In genomic region chr7:150972094-150972493, GRCh38 we compare ENCODE assay signal across 11 cellular contexts. TPM values are rescaled to one million over a fixed set of nuclear protein-coding genes. Genes with fewer than 3 reads are reported as not detected.
DNase-seq lines count a peak whose midpoint lies in the region; ATAC-seq, FAIRE-seq and TF ChIP-seq lines count a peak whose summit lies in the region.
"Had no signal": no experiment of that assay in that cellular context is flagged by ENCODE, and none has a peak within 500 bp of the region (broad histone marks: within the 10 kb centered on the region; RNA-seq: fewer than 3 reads in every experiment).

No MANE protein-coding gene starts in this region.

- intact Hi-C loops in HepG2 (cut with micrococcal nuclease; ENCODE audit: unreplicated experiment) (no loop called here), sigmoid colon (cut with DNase I) (no loop called here), A673 (cut with micrococcal nuclease; ENCODE audit: unreplicated experiment) (no loop called here)

- TF ChIP-seq EP300 in HepG2 (IDR thresholded peaks at IDR 0.05; ENCODE audit: low read depth in 2 of 2, low read length in 2 of 2) (no peak), HepG2 (CRISPR knock-in tag; IDR thresholded peaks at IDR 0.05; ENCODE audit: borderline replicate concordance) (no peak), sigmoid colon (IDR thresholded peaks at IDR 0.05) (peak; percentile 48 to 86 (median 70))

- CTCF ChIA-PET in HepG2 (lab: Yijun Ruan, JAX; ENCODE audit: low intra/inter-chr PET ratio, low total read pairs) (no interaction called here), A673 (lab: Charles Lee) (no interaction called here)

- H2AFZ ChIP-seq in HepG2 (ENCODE audit: low read length), result no peak overlapping the region

- H3K27ac ChIP-seq in cingulate gyrus (ENCODE audit: low read depth, low read length), result peak overlapping the region; percentile 25
- H3K27ac ChIP-seq in HepG2 (ENCODE audit: extremely low read length, insufficient read depth, low read length), result no peak overlapping the region
- peak overlapping the region; percentile 84 to 97 (median 90) for H3K27ac ChIP-seq in sigmoid colon
- no peak overlapping the region for H3K27ac ChIP-seq in A673 (ENCODE audit: low read depth, low read length, poor library complexity, severe bottlenecking)

- H3K36me3 ChIP-seq in HepG2 (replicated peaks in 1 of 2; ENCODE audit: control insufficient read depth in 1 of 2, insufficient read depth in 2 of 2, low read length in 2 of 2), result no peaks in the 10 kb centered on the region
- H3K36me3 ChIP-seq in sigmoid colon, result no peaks in the 10 kb centered on the region
- no peaks in the 10 kb centered on the region for H3K36me3 ChIP-seq in A673 (ENCODE audit: insufficient read depth, low read length, poor library complexity, severe bottlenecking)

- H3K79me2 ChIP-seq in HepG2 (ENCODE audit: insufficient read depth, low read length), result no peaks in the 10 kb centered on the region

- FAIRE-seq in HepG2 (lab: Jason Lieb, UNC), result no peak

- H3K27me3 ChIP-seq in HepG2 (ENCODE audit: control insufficient read depth in 1 of 2, insufficient read depth in 2 of 2, low read length in 2 of 2) (peaks cover 25 to 93% of the 10 kb centered on the region in 2 experiments), sigmoid colon (no peaks in the 10 kb centered on the region), A673 (replicated peaks; ENCODE audit: insufficient read depth, low read depth, low read length, poor library complexity) (no peaks in the 10 kb centered on the region)

- POLR2A ChIA-PET in HepG2 (lab: Yijun Ruan, JAX) (no interaction called here), A673 (lab: Charles Lee; ENCODE audit: low non-redundant PET) (no interaction called here)

- no peak overlapping the region for H3K4me2 ChIP-seq in HepG2 (ENCODE audit: low read depth, low read length)

- WGBS in HepG2 (ENCODE audit: low lambda C conversion rate), result 32% methylated on average over 5 of the region's 11 CpGs
- 60 to 72% methylated on average over 11 of the region's 11 CpGs for WGBS in sigmoid colon, 2 donors

- H4K20me1 ChIP-seq in HepG2 (ENCODE audit: insufficient read depth, low read length), result peaks cover 5% of the 10 kb centered on the region; the same call in 1 of the 2 replicates

- BruUV-seq in HepG2 (replicated peaks; lab: Mats Ljungman, UMichigan) (no TSS peak), A673 (replicated peaks; lab: Mats Ljungman, UMichigan) (no TSS peak)

- peak; percentile 44 for DNase-seq in NCI-H2107 (lab: John Stamatoyannopoulos, UW)
- DNase-seq in HepG2 (ENCODE audit: low spot score), result no peak
- peak; percentile 97 for DNase-seq in sigmoid colon
- no peak for DNase-seq in A673 (ENCODE audit: low spot score)
- no peak for DNase-seq in ACHN
- DNase-seq: activated CD4-positive, alpha-beta memory T cell treated with anti-CD3 and anti-CD28 coated beads, Interleukin-2, amount 10 ng/mL, durations not matched to agents 7 days and 5 days; NCI-H774; T-helper 1 cell had no signal

- H3K9me3 ChIP-seq in HepG2 (ENCODE audit: low read length) (no peaks in the 10 kb centered on the region), sigmoid colon (no peaks in the 10 kb centered on the region), A673 (ENCODE audit: low read depth, low read length, poor library complexity, severe bottlenecking) (no peaks in the 10 kb centered on the region)

- no peak for TF ChIP-seq RAD21 in HepG2 (CRISPR knock-in tag; IDR thresholded peaks at IDR 0.05)

- ATAC-seq in HepG2 (peak; percentile 11; the same call in 2 of the 3 replicates), HG02884 (IDR thresholded peaks at IDR 0.05; ENCODE audit: unreplicated experiment) (no peak), esophagus mucosa (no peak)

- no peak overlapping the region for H3K4me3 ChIP-seq in HepG2 (replicated peaks in 1 of 3; ENCODE audit: insufficient read depth in 1 of 3, low read depth in 2 of 3, low read length in 3 of 3)
- peak overlapping the region in 2 of 4 donors; percentile 13 to 16 for H3K4me3 ChIP-seq in sigmoid colon
- no peak overlapping the region for H3K4me3 ChIP-seq in A673 (ENCODE audit: low read depth, low read length, poor library complexity, severe bottlenecking)

- in situ Hi-C loops in HepG2 (cut with HindIII; ENCODE audit: extremely low pct_ligation_motif_present, low pct_unique_long_range_greater_than_20kb) (no loop called here), ACHN (cut with HindIII; ENCODE audit: low pct_ligation_motif_present, low pct_unique_long_range_greater_than_20kb, low sequenced_read_pairs) (no loop called here)

- TF ChIP-seq CTCF in HepG2 (CRISPR knock-in tag; IDR thresholded peaks at IDR 0.05), result no peak
- TF ChIP-seq CTCF in sigmoid colon (IDR thresholded peaks at IDR 0.05), result no peak
- no peak for TF ChIP-seq CTCF in A673 (conservative IDR thresholded peaks at IDR 0.05; ENCODE audit: low read depth, low read length)

- peaks cover 25% of the 10 kb centered on the region for H3K4me1 ChIP-seq in HepG2 (ENCODE audit: insufficient read depth, low read length)
- H3K4me1 ChIP-seq in sigmoid colon, result peaks cover 0 to 100% (median 98%) of the 10 kb centered on the region in 4 donors
- peaks cover 13% of the 10 kb centered on the region for H3K4me1 ChIP-seq in A673 (ENCODE audit: insufficient read depth, low read length, poor library complexity, severe bottlenecking)

- TF ChIP-seq POLR2A in HepG2 (IDR thresholded peaks at IDR 0.05; ENCODE audit: insufficient read depth in 1 of 2, low read depth in 2 of 2, low read length in 2 of 2), result no peak
- no peak for TF ChIP-seq POLR2A in sigmoid colon (IDR thresholded peaks at IDR 0.05)

- no peak overlapping the region for H3K9ac ChIP-seq in HepG2 (ENCODE audit: insufficient read depth, low read depth, low read length)

RNA-seq across cellular contexts. Expression of gene KCNH2, which starts 6.0 kb away (rescaled TPM):
- total RNA-seq in HepG2 (2016; rRNA removed; fragmentation: Illumina TruSeq; extraction: Trizol) (0.11 TPM in 1 of 2 replicates, not detected in the other), sigmoid colon (100 to 1,000 TPM in 1 of 4 donors, 10 to 100 TPM in 3; 40.6 to 107 (median 85.2) TPM), esophagus mucosa (0.20 TPM), A673 (2021) (1.5 and 4.0 TPM in 2 replicates)
- not detected in 2 replicates for total RNA-seq in HepG2 (2016; cell fraction: cytosol; rRNA removed; fragmentation: Illumina TruSeq; extraction: Trizol; ENCODE audit: low read depth)
- 0.13 TPM in 1 of 2 replicates, not detected in the other for total RNA-seq in HepG2 (2016; cell fraction: insoluble cytoplasmic fraction; rRNA removed; fragmentation: Illumina TruSeq; extraction: Trizol)
- total RNA-seq in HepG2 (2016; cell fraction: membrane; rRNA removed; fragmentation: Illumina TruSeq; extraction: Trizol), result 0.07 and 0.09 TPM in 2 replicates
- 0.09 and 0.28 TPM in 2 replicates for total RNA-seq in HepG2 (2016; cell fraction: nucleus; rRNA removed; fragmentation: Illumina TruSeq; extraction: Trizol)
- polyA plus RNA-seq in HepG2 (2011; rRNA removed) (0.09 and 0.12 TPM in 2 replicates), sigmoid colon (1 to 10 TPM in 2 of 3 donors, under 1 TPM in 1; 0.46 to 7.3 (median 1.2) TPM)
- 0.09 and 0.11 TPM in 2 replicates for polyA plus RNA-seq in HepG2 (2011; cell fraction: cytosol; rRNA removed)
- 0.32 and 0.38 TPM in 2 replicates for polyA plus RNA-seq in HepG2 (2011; cell fraction: nucleus; rRNA removed)
- polyA plus RNA-seq in HepG2 (2012), result 0.07 TPM in 1 of 2 replicates, not detected in the other
- 0.03 TPM in 1 of 2 replicates, not detected in the other for polyA plus RNA-seq in HepG2 (2016; cell fraction: cytosol; fragmentation: Illumina TruSeq; extraction: Trizol; ENCODE audit: low read depth)
- not detected in 2 replicates for polyA plus RNA-seq in HepG2 (2016; cell fraction: insoluble cytoplasmic fraction; fragmentation: Illumina TruSeq; extraction: Trizol; ENCODE audit: low read depth)
- 0.06 TPM in 1 of 2 replicates, not detected in the other for polyA plus RNA-seq in HepG2 (2016; cell fraction: membrane; fragmentation: Illumina TruSeq; extraction: Trizol; ENCODE audit: low read depth)
- polyA plus RNA-seq in HepG2 (2016; cell fraction: nucleus; fragmentation: Illumina TruSeq; extraction: Trizol; ENCODE audit: insufficient read depth, low read depth), result not detected in 2 replicates
- 0.74 and 1.2 TPM in 2 replicates for polyA minus RNA-seq in HepG2 (2011; rRNA and poly(A)+ RNA removed; ENCODE audit: low replicate concordance)
- 0.30 TPM in 1 of 2 replicates, not detected in the other for polyA minus RNA-seq in HepG2 (2011; cell fraction: cytosol; rRNA and poly(A)+ RNA removed)
- polyA minus RNA-seq in HepG2 (2011; cell fraction: nucleus; rRNA and poly(A)+ RNA removed), result 0.13 TPM in 1 of 2 replicates, not detected in the other

RNA-seq across cellular contexts. Expression of gene NOS3, which starts 18.7 kb away (rescaled TPM):
- total RNA-seq in HepG2 (2016; rRNA removed; fragmentation: Illumina TruSeq; extraction: Trizol) (3.7 and 4.8 TPM in 2 replicates), sigmoid colon (1 to 10 TPM; 1.3 to 7.2 (median 2.9) TPM), esophagus mucosa (3.1 TPM), A673 (2021) (0.75 and 1.4 TPM in 2 replicates)
- 2.6 and 2.9 TPM in 2 replicates for total RNA-seq in HepG2 (2016; cell fraction: cytosol; rRNA removed; fragmentation: Illumina TruSeq; extraction: Trizol; ENCODE audit: low read depth)
- 4.2 and 4.4 TPM in 2 replicates for total RNA-seq in HepG2 (2016; cell fraction: insoluble cytoplasmic fraction; rRNA removed; fragmentation: Illumina TruSeq; extraction: Trizol)
- total RNA-seq in HepG2 (2016; cell fraction: membrane; rRNA removed; fragmentation: Illumina TruSeq; extraction: Trizol), result 3.6 and 5.1 TPM in 2 replicates
- 3.2 and 5.3 TPM in 2 replicates for total RNA-seq in HepG2 (2016; cell fraction: nucleus; rRNA removed; fragmentation: Illumina TruSeq; extraction: Trizol)
- polyA plus RNA-seq in HepG2 (2011; rRNA removed) (7.5 and 10.1 TPM in 2 replicates), sigmoid colon (1 to 10 TPM in 2 of 3 donors, under 1 TPM in 1; 0.23 to 6.1 (median 1.2) TPM)
- 5.8 and 10.0 TPM in 2 replicates for polyA plus RNA-seq in HepG2 (2011; cell fraction: cytosol; rRNA removed)
- polyA plus RNA-seq in HepG2 (2011; cell fraction: nucleus; rRNA removed), result 17.6 and 19.9 TPM in 2 replicates
- 4.8 and 5.0 TPM in 2 replicates for polyA plus RNA-seq in HepG2 (2012)
- polyA plus RNA-seq in HepG2 (2016; cell fraction: cytosol; fragmentation: Illumina TruSeq; extraction: Trizol; ENCODE audit: low read depth), result 3.9 and 4.8 TPM in 2 replicates
- 7.8 and 8.1 TPM in 2 replicates for polyA plus RNA-seq in HepG2 (2016; cell fraction: insoluble cytoplasmic fraction; fragmentation: Illumina TruSeq; extraction: Trizol; ENCODE audit: low read depth)
- polyA plus RNA-seq in HepG2 (2016; cell fraction: membrane; fragmentation: Illumina TruSeq; extraction: Trizol; ENCODE audit: low read depth), result 5.6 and 8.0 TPM in 2 replicates
- polyA plus RNA-seq in HepG2 (2016; cell fraction: nucleus; fragmentation: Illumina TruSeq; extraction: Trizol; ENCODE audit: insufficient read depth, low read depth), result 5.7 and 8.2 TPM in 2 replicates
- 0.65 and 23.1 TPM in 2 replicates for polyA minus RNA-seq in HepG2 (2011; rRNA and poly(A)+ RNA removed; ENCODE audit: low replicate concordance)
- polyA minus RNA-seq in HepG2 (2011; cell fraction: cytosol; rRNA and poly(A)+ RNA removed), result 8.4 and 12.0 TPM in 2 replicates
- 5.0 and 6.3 TPM in 2 replicates for polyA minus RNA-seq in HepG2 (2011; cell fraction: nucleus; rRNA and poly(A)+ RNA removed)

RNA-seq across cellular contexts. Expression of gene ATG9B, which starts 52.2 kb away (rescaled TPM):
- total RNA-seq in HepG2 (2016; rRNA removed; fragmentation: Illumina TruSeq; extraction: Trizol) (not detected in 2 replicates), sigmoid colon (not detected), esophagus mucosa (16.7 TPM), A673 (2021) (0.96 and 1.9 TPM in 2 replicates)
- 0.18 TPM in 1 of 2 replicates, not detected in the other for total RNA-seq in HepG2 (2016; cell fraction: cytosol; rRNA removed; fragmentation: Illumina TruSeq; extraction: Trizol; ENCODE audit: low read depth)
- 0.04 TPM in 1 of 2 replicates, not detected in the other for total RNA-seq in HepG2 (2016; cell fraction: insoluble cytoplasmic fraction; rRNA removed; fragmentation: Illumina TruSeq; extraction: Trizol)
- not detected in 2 replicates for total RNA-seq in HepG2 (2016; cell fraction: membrane; rRNA removed; fragmentation: Illumina TruSeq; extraction: Trizol)
- total RNA-seq in HepG2 (2016; cell fraction: nucleus; rRNA removed; fragmentation: Illumina TruSeq; extraction: Trizol), result 0.13 TPM in 1 of 2 replicates, not detected in the other
- polyA plus RNA-seq in HepG2 (2011; rRNA removed) (0.24 and 0.39 TPM in 2 replicates), sigmoid colon (1 to 10 TPM in 2 of 3 donors, not detected in 1; 1.2 to 1.6 TPM)
- polyA plus RNA-seq in HepG2 (2011; cell fraction: cytosol; rRNA removed), result 0.13 and 0.15 TPM in 2 replicates
- polyA plus RNA-seq in HepG2 (2011; cell fraction: nucleus; rRNA removed), result 2.9 and 3.2 TPM in 2 replicates
- polyA plus RNA-seq in HepG2 (2012), result 0.51 and 0.72 TPM in 2 replicates
- not detected in 2 replicates for polyA plus RNA-seq in HepG2 (2016; cell fraction: cytosol; fragmentation: Illumina TruSeq; extraction: Trizol; ENCODE audit: low read depth)
- not detected in 2 replicates for polyA plus RNA-seq in HepG2 (2016; cell fraction: insoluble cytoplasmic fraction; fragmentation: Illumina TruSeq; extraction: Trizol; ENCODE audit: low read depth)
- not detected in 2 replicates for polyA plus RNA-seq in HepG2 (2016; cell fraction: membrane; fragmentation: Illumina TruSeq; extraction: Trizol; ENCODE audit: low read depth)
- polyA plus RNA-seq in HepG2 (2016; cell fraction: nucleus; fragmentation: Illumina TruSeq; extraction: Trizol; ENCODE audit: insufficient read depth, low read depth), result 0.12 and 0.88 TPM in 2 replicates
- polyA minus RNA-seq in HepG2 (2011; rRNA and poly(A)+ RNA removed; ENCODE audit: low replicate concordance), result 0.08 TPM in 1 of 2 replicates, not detected in the other
- not detected in 2 replicates for polyA minus RNA-seq in HepG2 (2011; cell fraction: cytosol; rRNA and poly(A)+ RNA removed)
- 0.25 and 0.26 TPM in 2 replicates for polyA minus RNA-seq in HepG2 (2011; cell fraction: nucleus; rRNA and poly(A)+ RNA removed)

RNA-seq across cellular contexts. Expression of gene ABCB8, which starts 56.2 kb away (rescaled TPM):
- total RNA-seq in HepG2 (2016; rRNA removed; fragmentation: Illumina TruSeq; extraction: Trizol) (7.2 and 16.7 TPM in 2 replicates), sigmoid colon (10 to 100 TPM in 3 of 4 donors, 1 to 10 TPM in 1; 9.7 to 20.8 (median 19.5) TPM), esophagus mucosa (25.1 TPM), A673 (2021) (50.9 and 57.6 TPM in 2 replicates)
- total RNA-seq in HepG2 (2016; cell fraction: cytosol; rRNA removed; fragmentation: Illumina TruSeq; extraction: Trizol; ENCODE audit: low read depth), result 1.1 and 2.0 TPM in 2 replicates
- total RNA-seq in HepG2 (2016; cell fraction: insoluble cytoplasmic fraction; rRNA removed; fragmentation: Illumina TruSeq; extraction: Trizol), result 7.2 and 16.4 TPM in 2 replicates
- 3.4 and 3.7 TPM in 2 replicates for total RNA-seq in HepG2 (2016; cell fraction: membrane; rRNA removed; fragmentation: Illumina TruSeq; extraction: Trizol)
- total RNA-seq in HepG2 (2016; cell fraction: nucleus; rRNA removed; fragmentation: Illumina TruSeq; extraction: Trizol), result 12.9 and 13.9 TPM in 2 replicates
- polyA plus RNA-seq in HepG2 (2011; rRNA removed) (6.6 and 6.9 TPM in 2 replicates), sigmoid colon (10 to 100 TPM in 1 of 3 donors, 1 to 10 TPM in 2; 3.0 to 32.8 (median 5.3) TPM)
- polyA plus RNA-seq in HepG2 (2011; cell fraction: cytosol; rRNA removed), result 3.9 and 9.1 TPM in 2 replicates
- polyA plus RNA-seq in HepG2 (2011; cell fraction: nucleus; rRNA removed), result 20.5 and 25.6 TPM in 2 replicates
- 4.2 and 4.4 TPM in 2 replicates for polyA plus RNA-seq in HepG2 (2012)
- polyA plus RNA-seq in HepG2 (2016; cell fraction: cytosol; fragmentation: Illumina TruSeq; extraction: Trizol; ENCODE audit: low read depth), result 1.5 and 1.9 TPM in 2 replicates
- 5.2 and 6.7 TPM in 2 replicates for polyA plus RNA-seq in HepG2 (2016; cell fraction: insoluble cytoplasmic fraction; fragmentation: Illumina TruSeq; extraction: Trizol; ENCODE audit: low read depth)
- polyA plus RNA-seq in HepG2 (2016; cell fraction: membrane; fragmentation: Illumina TruSeq; extraction: Trizol; ENCODE audit: low read depth), result 2.6 and 2.9 TPM in 2 replicates
- polyA plus RNA-seq in HepG2 (2016; cell fraction: nucleus; fragmentation: Illumina TruSeq; extraction: Trizol; ENCODE audit: insufficient read depth, low read depth), result 23.3 and 23.7 TPM in 2 replicates
- 34.8 and 52.5 TPM in 2 replicates for polyA minus RNA-seq in HepG2 (2011; rRNA and poly(A)+ RNA removed; ENCODE audit: low replicate concordance)
- polyA minus RNA-seq in HepG2 (2011; cell fraction: cytosol; rRNA and poly(A)+ RNA removed), result 7.6 and 11.1 TPM in 2 replicates
- polyA minus RNA-seq in HepG2 (2011; cell fraction: nucleus; rRNA and poly(A)+ RNA removed), result 13.7 and 16.2 TPM in 2 replicates

Comparison
In these comparisons a context has a peak if more than half of its experiments do, and no peak if none do; other contexts are left out.
1. DNase-seq: peak in NCI-H2107 (single experiment) and sigmoid colon (single experiment); none in HepG2 (single experiment), A673 (single experiment) and ACHN (single experiment).
2. H3K27ac ChIP-seq: peak in cingulate gyrus (single experiment) and sigmoid colon (4 of 4); none in HepG2 (single experiment) and A673 (single experiment).